Comparison of ENCODE assay signal across 8 cellular contexts in the genomic region with DNA sequence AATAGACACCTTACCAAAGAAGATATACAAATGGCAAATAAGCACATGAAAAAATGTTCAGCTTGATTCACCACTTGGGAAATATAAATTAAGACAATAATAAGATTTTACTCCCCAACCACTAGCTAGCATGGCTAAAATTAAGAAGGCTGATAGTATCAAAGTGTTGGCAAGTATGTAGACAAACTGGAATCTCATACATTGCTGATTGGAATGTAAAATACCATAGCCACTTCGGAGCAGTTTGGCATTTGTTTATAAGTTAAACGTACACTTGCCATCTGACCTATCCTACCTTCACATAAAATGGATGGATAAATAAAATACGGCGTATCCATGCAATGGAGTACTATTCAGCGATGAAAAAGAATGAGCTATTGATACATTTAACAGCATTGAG.
"Had no signal": no experiment of that assay in that cellular context is flagged by ENCODE, and none has a peak within 500 bp of the region (broad histone marks: within the 10 kb centered on the region; RNA-seq: fewer than 3 reads in every experiment).

No MANE protein-coding gene starts in this region.

- H3K4me3 ChIP-seq: GM12878 had no signal

- FAIRE-seq: G401.6, GM12878, GM12891, GM12892, GM18507, GM19239 had no signal

- DNase-seq: GDM1, GF-D8 had no signal
